ENCODE assay signal across 10 cellular contexts in the genomic region with DNA sequence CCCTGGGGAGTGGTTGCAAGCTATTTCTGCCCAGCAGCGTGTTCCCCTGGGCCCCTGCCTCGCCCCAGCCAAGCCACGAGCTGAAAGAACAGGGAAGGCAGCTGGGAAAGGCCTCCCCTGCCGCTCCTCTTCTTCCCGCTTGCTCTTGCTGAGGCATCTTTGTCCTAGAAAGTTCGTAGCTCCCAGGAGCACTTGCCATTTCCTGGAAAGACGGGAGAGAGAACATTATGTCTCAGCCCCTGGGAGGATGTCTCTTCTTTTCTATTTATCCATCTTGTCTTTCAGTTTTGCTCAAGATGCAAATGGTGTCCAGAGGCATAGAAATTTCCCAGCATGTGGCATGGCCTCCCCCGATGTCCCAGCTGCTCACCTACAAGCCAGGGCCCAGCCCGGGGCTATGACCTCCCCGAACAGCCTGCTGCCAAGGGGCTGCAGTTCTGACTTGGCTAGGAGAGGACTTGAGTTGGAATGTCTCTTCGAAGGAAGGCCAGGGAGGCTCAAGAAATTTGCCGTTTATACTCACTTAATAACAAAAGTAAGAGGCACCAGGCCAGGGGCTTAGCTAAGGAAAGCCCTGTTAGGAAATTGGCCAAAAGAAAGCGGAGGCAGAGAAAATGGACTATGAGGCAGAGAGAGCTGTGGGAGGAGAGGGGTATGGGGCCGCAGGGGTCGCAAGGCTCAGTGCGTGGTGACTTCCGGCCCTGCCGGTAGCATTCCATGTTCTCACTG.
A peak's percentile ranks its signal among the peaks of the same experiment; 100 is the strongest.
DNase-seq lines count a peak whose midpoint lies in the region; ATAC-seq, FAIRE-seq and TF ChIP-seq lines count a peak whose summit lies in the region.
"Had no signal": no experiment of that assay in that cellular context is flagged by ENCODE, and none has a peak within 500 bp of the region (broad histone marks: within the 10 kb centered on the region; RNA-seq: fewer than 3 reads in every experiment).

No MANE protein-coding gene starts in this region.

- no peaks in the 10 kb centered on the region for H3K9me3 Mint-ChIP-seq in mesothelial cell of epicardium
- H3K9me3 Mint-ChIP-seq: activated T-cell treated with anti-CD3 and anti-CD28 coated beads, Interleukin-2, amount 50 U/mL, for 24 hours had no signal

- no peaks in the 10 kb centered on the region for H3K27me3 Mint-ChIP-seq in mesothelial cell of epicardium (ENCODE audit: low read depth)

- H3K36me3 ChIP-seq in Panc1 (ENCODE audit: control insufficient read depth, insufficient read depth, low read length): no peaks in the 10 kb centered on the region
- H3K36me3 ChIP-seq in endothelial cell of umbilical vein (ENCODE audit: control insufficient read depth in 2 of 2, extremely low read depth in 1 of 2, insufficient read depth in 2 of 2, low read length in 2 of 2): no peaks in the 10 kb centered on the region
- H3K36me3 ChIP-seq in subcutaneous abdominal adipose tissue (ENCODE audit: control insufficient read depth in 5 of 5, insufficient read depth in 5 of 5, low read length in 5 of 5): no peaks in the 10 kb centered on the region

- no peaks in the 10 kb centered on the region for H3K9me1 ChIP-seq in endothelial cell of umbilical vein (replicated peaks; ENCODE audit: control insufficient read depth, extremely low read depth, insufficient read depth, low read length)

- no peak for ATAC-seq in Panc1
- ATAC-seq in HG02759 (IDR thresholded peaks at IDR 0.05; ENCODE audit: unreplicated experiment): no peak
- no peak for ATAC-seq in GM21717 (IDR thresholded peaks at IDR 0.05; ENCODE audit: unreplicated experiment)

- no peak overlapping the region for H2AFZ ChIP-seq in endothelial cell of umbilical vein (ENCODE audit: low read depth, low read length)

- H3K9ac ChIP-seq in endothelial cell of umbilical vein (replicated peaks; ENCODE audit: extremely low read depth, insufficient read depth, low read length): no peak overlapping the region
- H3K9ac ChIP-seq in subcutaneous abdominal adipose tissue (ENCODE audit: low read length in 5 of 5): peak overlapping the region in 4 of 5 donors; percentile 26 to 83 (median 67)

- peak overlapping the region; percentile 86 for H3K27ac ChIP-seq in Panc1 (ENCODE audit: low read length)
- no peak overlapping the region for H3K27ac ChIP-seq in endothelial cell of umbilical vein (ENCODE audit: insufficient read depth, low read depth, low read length)
- H3K27ac ChIP-seq in subcutaneous abdominal adipose tissue (ENCODE audit: low read depth, low read length): peak overlapping the region; percentile 98

- FAIRE-seq in endothelial cell of umbilical vein (lab: Jason Lieb, UNC): peak; percentile 35

- no peaks in the 10 kb centered on the region for H3K36me3 Mint-ChIP-seq in mesothelial cell of epicardium

- H3K4me1 ChIP-seq in Panc1 (ENCODE audit: control insufficient read depth, insufficient read depth, low read length) (peaks cover 37% of the 10 kb centered on the region), endothelial cell of umbilical vein (ENCODE audit: control insufficient read depth, extremely low read depth, insufficient read depth, low read length) (peaks cover 46% of the 10 kb centered on the region), subcutaneous abdominal adipose tissue (ENCODE audit: control insufficient read depth in 5 of 5, insufficient read depth in 5 of 5, low read length in 5 of 5) (peaks cover 32 to 66% (median 59%) of the 10 kb centered on the region in 5 donors)

- TF ChIP-seq CTCF in Panc1 (IDR thresholded peaks at IDR 0.05): no peak
- no peak for TF ChIP-seq CTCF in endothelial cell of umbilical vein (IDR thresholded peaks at IDR 0.05; ENCODE audit: extremely low read depth in 1 of 2, insufficient read depth in 1 of 2, low read depth in 1 of 2, low read length in 2 of 2)
- TF ChIP-seq CTCF in mesothelial cell of epicardium (IDR thresholded peaks at IDR 0.05; ENCODE audit: unreplicated experiment): no peak

- CTCF ChIA-PET in Panc1 (lab: Charles Lee): interaction anchor here (0.5 kb wide), 1 partner anchor 57 kb away, joined by 5 read pairs; no protein-coding TSS in a partner anchor
- CTCF ChIA-PET in endothelial cell of umbilical vein (lab: Charles Lee): interaction anchor here (1.1 to 9.2 kb wide), 3 partner anchors 10 to 48 kb away, joined by 3 to 163 read pairs (median 4); no protein-coding TSS in a partner anchor

- TF ChIP-seq POLR2A in endothelial cell of umbilical vein (IDR thresholded peaks at IDR 0.05; ENCODE audit: low read depth, low read length): no peak

- dilution Hi-C loops in endothelial cell of umbilical vein (cut with MboI; ENCODE audit: extremely low pct_ligation_motif_present, low sequenced_read_pairs): no loop called here

- BruUV-seq in Panc1 (replicated peaks; lab: Mats Ljungman, UMichigan) (no TSS peak), endothelial cell of umbilical vein (replicated peaks; lab: Mats Ljungman, UMichigan) (no TSS peak)

- H3K79me2 ChIP-seq in endothelial cell of umbilical vein (ENCODE audit: control insufficient read depth, insufficient read depth, low read length): no peaks in the 10 kb centered on the region

- peaks cover 14% of the 10 kb centered on the region for H3K4me1 Mint-ChIP-seq in mesothelial cell of epicardium

- no peak overlapping the region for H3K4me2 ChIP-seq in endothelial cell of umbilical vein (ENCODE audit: insufficient read depth, low read length)

- POLR2A ChIA-PET in Panc1 (lab: Charles Lee): no interaction called here
- POLR2A ChIA-PET in endothelial cell of umbilical vein (lab: Charles Lee): no interaction called here

- intact Hi-C loops in Panc1 (cut with micrococcal nuclease; ENCODE audit: unreplicated experiment): no loop called here
- intact Hi-C loops in endothelial cell of umbilical vein (cut with micrococcal nuclease): no loop called here

- no peaks in the 10 kb centered on the region for H3K9me3 ChIP-seq in Panc1 (ENCODE audit: control insufficient read depth, insufficient read depth, low read depth, low read length)
- no peaks in the 10 kb centered on the region for H3K9me3 ChIP-seq in endothelial cell of umbilical vein (replicated peaks; ENCODE audit: control insufficient read depth, insufficient read depth, low read length)
- H3K9me3 ChIP-seq in subcutaneous abdominal adipose tissue (ENCODE audit: control insufficient read depth in 5 of 5, low read length in 5 of 5): no peaks in the 10 kb centered on the region

- peak overlapping the region; percentile 87 for H3K27ac Mint-ChIP-seq in mesothelial cell of epicardium
- H3K27ac Mint-ChIP-seq: activated T-cell treated with anti-CD3 and anti-CD28 coated beads, Interleukin-2, amount 50 U/mL, for 24 hours had no signal

- no peaks in the 10 kb centered on the region for H4K20me1 ChIP-seq in endothelial cell of umbilical vein (replicated peaks; ENCODE audit: control insufficient read depth, extremely low read depth, insufficient read depth, low read length)

- no peak for DNase-seq in Panc1 (ENCODE audit: low read depth, low spot score)
- DNase-seq in endothelial cell of umbilical vein (ENCODE audit: low read depth, low spot score): no peak
- DNase-seq in mesothelial cell of epicardium (ENCODE audit: low spot score in 2 of 2, unreplicated experiment in 2 of 2): no peak
- no peak for DNase-seq in stimulated activated CD4-positive, alpha-beta T cell treated with anti-CD3 and anti-CD28 coated beads, Interleukin-4, amount 100 ng/mL, for 1 hour
- DNase-seq in GM03348 (ENCODE audit: low spot score): no peak
- DNase-seq: activated T-cell treated with anti-CD3 and anti-CD28 coated beads, Interleukin-2, amount 50 U/mL, for 24 hours; effector CD4-positive, alpha-beta T cell had no signal

- H3K27me3 ChIP-seq in Panc1 (ENCODE audit: control insufficient read depth, insufficient read depth, low read length): no peaks in the 10 kb centered on the region
- H3K27me3 ChIP-seq in endothelial cell of umbilical vein (ENCODE audit: control insufficient read depth in 2 of 2, insufficient read depth in 2 of 2, low read length in 2 of 2): no peaks in the 10 kb centered on the region
- H3K27me3 ChIP-seq in subcutaneous abdominal adipose tissue (ENCODE audit: control insufficient read depth in 5 of 5, insufficient read depth in 4 of 5, low read length in 5 of 5): no peaks in the 10 kb centered on the region

- no peak overlapping the region for H3K4me3 Mint-ChIP-seq in mesothelial cell of epicardium
- H3K4me3 Mint-ChIP-seq: activated T-cell treated with anti-CD3 and anti-CD28 coated beads, Interleukin-2, amount 50 U/mL, for 24 hours had no signal

- H3K4me3 ChIP-seq in Panc1 (ENCODE audit: low read depth in 2 of 2, low read length in 2 of 2): no peak overlapping the region
- H3K4me3 ChIP-seq in endothelial cell of umbilical vein (replicated peaks in 1 of 3; ENCODE audit: insufficient read depth in 1 of 3, low read depth in 1 of 3, low read length in 3 of 3): no peak overlapping the region
- H3K4me3 ChIP-seq in subcutaneous abdominal adipose tissue (ENCODE audit: low read depth in 1 of 5, low read length in 5 of 5): peak overlapping the region in 4 of 5 donors; percentile 8 to 45 (median 26)

- in situ Hi-C loops in Panc1 (cut with HindIII; ENCODE audit: low pct_unique_long_range_greater_than_20kb, low sequenced_read_pairs): no loop called here

TF ChIP-seq in endothelial cell of umbilical vein, 7 proteins besides CTCF, POLR2A, EP300 and RAD21:
- TF ChIP-seq FOS (IDR thresholded peaks at IDR 0.05; ENCODE audit: borderline replicate concordance, insufficient read depth, low read length) (no peak), EZH2 (IDR thresholded peaks at IDR 0.05; ENCODE audit: borderline replicate concordance, low read depth, low read length, severe bottlenecking) (no peak), GATA2 (IDR thresholded peaks at IDR 0.05; ENCODE audit: insufficient read depth, insufficient read length, low read depth, low read length) (no peak), POLR2AphosphoS5 (IDR thresholded peaks at IDR 0.05; ENCODE audit: insufficient read depth, low read depth, low read length) (no peak), MYC (IDR thresholded peaks at IDR 0.05; ENCODE audit: low read depth, low read length) (no peak), JUN (IDR thresholded peaks at IDR 0.05; ENCODE audit: borderline replicate concordance, insufficient read depth, insufficient read length, low read depth) (no peak)
- TF ChIP-seq, protein P1, sequence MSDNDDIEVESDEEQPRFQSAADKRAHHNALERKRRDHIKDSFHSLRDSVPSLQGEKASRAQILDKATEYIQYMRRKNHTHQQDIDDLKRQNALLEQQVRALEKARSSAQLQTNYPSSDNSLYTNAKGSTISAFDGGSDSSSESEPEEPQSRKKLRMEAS (IDR thresholded peaks at IDR 0.05; ENCODE audit: insufficient read depth, insufficient read length): no peak

Comparison
In these comparisons a context has a peak if more than half of its experiments do, and no peak if none do; other contexts are left out.
1. H3K4me3 ChIP-seq: peak in subcutaneous abdominal adipose tissue (4 of 5); none in Panc1 (0 of 2) and endothelial cell of umbilical vein (0 of 3).